ENCODE assay signal across 21 cellular contexts in the genomic region with DNA sequence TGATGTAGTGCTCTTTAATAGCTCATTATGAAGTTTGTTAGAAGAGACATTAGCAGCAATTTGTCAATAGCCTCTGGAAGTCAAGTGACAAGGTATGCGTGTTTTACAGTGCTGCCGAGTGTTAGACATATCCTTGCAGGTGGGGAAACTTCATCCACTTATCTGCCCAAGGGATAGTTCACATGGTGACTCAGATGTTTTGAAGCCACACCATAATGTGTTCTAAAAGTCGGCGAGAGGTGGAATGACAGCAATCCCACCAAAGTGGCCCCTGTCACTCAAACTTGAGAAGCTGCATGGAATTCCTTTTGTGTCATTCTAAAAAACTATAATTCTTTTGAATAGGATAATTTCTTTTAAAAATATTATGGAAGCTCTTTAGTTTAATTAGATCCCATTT.
"Had no signal": no experiment of that assay in that cellular context is flagged by ENCODE, and none has a peak within 500 bp of the region (broad histone marks: within the 10 kb centered on the region; RNA-seq: fewer than 3 reads in every experiment).

No MANE protein-coding gene starts in this region.

- H3K4me3 Mint-ChIP-seq: neural progenitor cell; stimulated activated naive CD8-positive, alpha-beta T cell treated with anti-CD3 and anti-CD28 coated beads, Interleukin-15, Interleukin-2, amounts not matched to agents 100 ng/mL and 50 ng/mL, for 24 hours had no signal

- H2AFZ ChIP-seq: neural progenitor cell had no signal

- H3K4me1 ChIP-seq: tibial nerve, vagina had no signal

- H3K27ac ChIP-seq: gastrocnemius medialis, neural progenitor cell, prostate gland, skin epidermis, tibial nerve, vagina, VCaP had no signal

- H3K36me3 ChIP-seq: gastrocnemius medialis, neural progenitor cell, prostate gland, tibial nerve, vagina had no signal

- DNase-seq: activated CD4-positive, alpha-beta T cell treated with anti-CD3 and anti-CD28 coated beads, Interleukin-2, amount 50 U/mL, for 1 hour; activated CD4-positive, CD25-positive, alpha-beta regulatory T cell treated with anti-CD3 and anti-CD28 coated beads, Interleukin-2, amount 50 U/mL, for 72 hours; activated CD8-positive, alpha-beta memory T cell treated with anti-CD3 and anti-CD28 coated beads, Interleukin-2, amount 50 U/mL, for 4 hours; activated effector memory CD4-positive, alpha-beta T cell treated with anti-CD3 and anti-CD28 coated beads, Interleukin-2, amount 50 U/mL, for 16 hours; activated T-cell treated with anti-CD3 and anti-CD28 coated beads, Interleukin-2, amount 50 U/mL, for 48 hours; effector CD4-positive, alpha-beta T cell; gastrocnemius medialis; head of caudate nucleus; mesenchymal stem cell; naive thymus-derived CD4-positive, alpha-beta T cell; right cardiac atrium; stimulated activated CD4-positive, alpha-beta T cell treated with anti-CD3 and anti-CD28 coated beads, Interleukin-15, amount 100 ng/mL, for 24 hours; stimulated activated CD4-positive, alpha-beta T cell treated with anti-CD3 and anti-CD28 coated beads, Interleukin-2, amount 100 ng/mL, for 48 hours had no signal

- H3K4me2 ChIP-seq: neural progenitor cell had no signal

- H3K27me3 ChIP-seq: gastrocnemius medialis, tibial nerve, vagina had no signal

- H3K27ac Mint-ChIP-seq: activated naive CD4-positive, alpha-beta T cell treated with anti-CD3 and anti-CD28 coated beads, Interleukin-2, amount 50 U/mL, for 24 hours; neural progenitor cell; stimulated activated naive CD8-positive, alpha-beta T cell treated with anti-CD3 and anti-CD28 coated beads, Interleukin-15, Interleukin-2, amounts not matched to agents 100 ng/mL and 50 ng/mL, for 24 hours had no signal

- H3K9me3 ChIP-seq: gastrocnemius medialis, prostate gland, tibial nerve, vagina had no signal

- H3K27me3 Mint-ChIP-seq: activated naive CD4-positive, alpha-beta T cell treated with anti-CD3 and anti-CD28 coated beads, Interleukin-2, amount 50 U/mL, for 24 hours; naive thymus-derived CD4-positive, alpha-beta T cell; stimulated activated naive CD8-positive, alpha-beta T cell treated with anti-CD3 and anti-CD28 coated beads, Interleukin-15, Interleukin-2, amounts not matched to agents 100 ng/mL and 50 ng/mL, for 24 hours had no signal

- H3K9ac ChIP-seq: neural progenitor cell had no signal

- H3K9me3 Mint-ChIP-seq: activated naive CD4-positive, alpha-beta T cell treated with anti-CD3 and anti-CD28 coated beads, Interleukin-2, amount 50 U/mL, for 24 hours; neural progenitor cell had no signal

- H3K4me3 ChIP-seq: gastrocnemius medialis, neural progenitor cell, prostate gland, skin epidermis, tibial nerve, vagina had no signal

- H3K36me3 Mint-ChIP-seq: neural progenitor cell had no signal
